Comparison of ENCODE assay signal across 21 cellular contexts in the genomic region with DNA sequence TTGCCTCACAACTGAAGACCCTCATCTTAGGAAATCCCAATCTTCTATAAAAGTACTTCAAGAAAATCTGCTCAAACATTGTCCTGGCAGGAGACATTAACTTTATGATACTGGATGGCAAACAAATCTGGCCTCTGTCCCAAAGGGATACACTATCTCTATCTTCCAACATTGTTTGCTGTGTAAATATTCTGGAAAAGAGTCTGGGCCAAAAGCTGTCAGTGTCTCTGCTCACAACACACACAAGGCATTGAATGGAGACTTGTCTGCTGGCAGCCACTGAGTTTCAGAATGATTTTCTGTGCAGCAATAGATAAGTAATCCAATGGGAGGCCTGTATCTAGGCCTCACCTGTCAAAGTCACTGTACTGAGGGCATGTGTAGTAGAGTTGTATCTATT.
"Had no signal": no experiment of that assay in that cellular context is flagged by ENCODE, and none has a peak within 500 bp of the region (broad histone marks: within the 10 kb centered on the region; RNA-seq: fewer than 3 reads in every experiment).

No MANE protein-coding gene starts in this region.

- ATAC-seq: foreskin keratinocyte; left lobe of liver; naive thymus-derived CD8-positive, alpha-beta T cell; stimulated activated effector memory CD8-positive, alpha-beta T cell treated with anti-CD3 and anti-CD28 coated beads, Interleukin-12 subunit alpha, Interleukin-12 subunit beta, amount 100 ng/mL, for 72 hours; stimulated activated naive CD8-positive, alpha-beta T cell treated with anti-CD3 and anti-CD28 coated beads, Interleukin-15, Interleukin-2, amounts not matched to agents 100 U/mL and 50 U/mL, for 24 hours had no signal

- H3K27me3 ChIP-seq: foreskin keratinocyte, neutrophil, right atrium auricular region, suprapubic skin, thyroid gland, uterus had no signal

- H3K4me1 ChIP-seq: foreskin keratinocyte, right atrium auricular region, suprapubic skin, thyroid gland, uterus had no signal

- H3K27ac ChIP-seq: foreskin keratinocyte, neutrophil, right atrium auricular region, suprapubic skin, thyroid gland, uterus had no signal

- DNase-seq: dermis blood vessel endothelial cell; endodermal cell; erythroblast; foreskin keratinocyte; head of caudate nucleus; hippocampal formation; kidney glomerular epithelial cell; mammary epithelial cell; naive thymus-derived CD8-positive, alpha-beta T cell; small intestine; stimulated activated CD4-positive, alpha-beta T cell treated with anti-CD3 and anti-CD28 coated beads, Interleukin-12 subunit alpha, Interleukin-12 subunit beta, amount 100 ng/mL, for 4 hours; stimulated activated CD4-positive, alpha-beta T cell treated with anti-CD3 and anti-CD28 coated beads, Interleukin-4, amount 100 ng/mL, for 1 hour; stimulated activated CD8-positive, alpha-beta memory T cell treated with anti-CD3 and anti-CD28 coated beads, Interleukin-4, amount 100 ng/mL, for 48 hours; stimulated activated naive CD8-positive, alpha-beta T cell treated with anti-CD3 and anti-CD28 coated beads, Interleukin-15, Interleukin-2, amounts not matched to agents 100 U/mL and 50 U/mL, for 24 hours; thyroid gland; uterus had no signal

- H3K9me3 ChIP-seq: neutrophil, right atrium auricular region, suprapubic skin, thyroid gland, uterus had no signal

- H3K4me3 ChIP-seq: right atrium auricular region, suprapubic skin, thyroid gland, uterus had no signal

- H3K36me3 ChIP-seq: neutrophil, right atrium auricular region, suprapubic skin, thyroid gland, uterus had no signal
